ENCODE assay signal across 22 cellular contexts in genomic region chr19:51000426-51000825, GRCh38. TPM values are rescaled to one million over a fixed set of nuclear protein-coding genes. Genes with fewer than 3 reads are reported as not detected.
DNase-seq lines count a peak whose midpoint lies in the region; ATAC-seq and TF ChIP-seq lines count a peak whose summit lies in the region.
"Had no signal": no experiment of that assay in that cellular context is flagged by ENCODE, and none has a peak within 500 bp of the region (broad histone marks: within the 10 kb centered on the region; RNA-seq: fewer than 3 reads in every experiment).

No MANE protein-coding gene starts in this region.

- H3K14ac ChIP-seq in H9 (ENCODE audit: insufficient read depth, low read length): no peak overlapping the region

- no peak overlapping the region for H3K56ac ChIP-seq in H9 (ENCODE audit: insufficient read length, low read depth, low read length)

- no peak overlapping the region for H3K27ac Mint-ChIP-seq in H9
- no peak overlapping the region for H3K27ac Mint-ChIP-seq in WTC11
- H3K27ac Mint-ChIP-seq: CD8-positive, alpha-beta T cell had no signal

- CTCF ChIA-PET in WTC11 (lab: Charles Lee): interaction anchor here (1.0 to 6.0 kb wide), 6 partner anchors 17 to 96 kb away, joined by 3 to 94 read pairs (median 11); no protein-coding TSS in a partner anchor

- H3K27me3 ChIP-seq in H9 (ENCODE audit: insufficient read depth, low read length) (no peaks in the 10 kb centered on the region), sigmoid colon (peaks cover 0 to 54% (median 36%) of the 10 kb centered on the region in 3 donors)
- H3K27me3 ChIP-seq: BLaER1 had no signal

- no peak overlapping the region for H3K23ac ChIP-seq in H9 (ENCODE audit: insufficient read length, low read depth, low read length)

- H3K4me2 ChIP-seq in H9 (ENCODE audit: insufficient read depth, insufficient read length, low read length): peak overlapping the region; percentile 76
- H3K4me2 ChIP-seq: BLaER1 had no signal

- H2AK5ac ChIP-seq in H9 (ENCODE audit: insufficient read length, low read length): no peak overlapping the region

- no peak overlapping the region for H2BK12ac ChIP-seq in H9 (ENCODE audit: insufficient read length, low read depth, low read length)

- no peak for TF ChIP-seq EP300 in sigmoid colon (IDR thresholded peaks at IDR 0.05)

- no peak overlapping the region for H2BK20ac ChIP-seq in H9 (ENCODE audit: low read depth, low read length, poor library complexity, severe bottlenecking)

- H3K27ac ChIP-seq in H9 (ENCODE audit: insufficient read length, low read depth, low read length): no peak overlapping the region
- no peak overlapping the region for H3K27ac ChIP-seq in sigmoid colon
- H3K27ac ChIP-seq: BLaER1 had no signal

- no peaks in the 10 kb centered on the region; a peak in 1 of 5 replicates for H3K9me3 Mint-ChIP-seq in H9
- H3K9me3 Mint-ChIP-seq in WTC11: no peaks in the 10 kb centered on the region
- H3K9me3 Mint-ChIP-seq: CD8-positive, alpha-beta T cell had no signal

- no peak overlapping the region for H4K8ac ChIP-seq in H9 (replicated peaks; ENCODE audit: insufficient read length, low read depth, low read length)

- no peaks in the 10 kb centered on the region for H3K79me2 ChIP-seq in H9 (ENCODE audit: insufficient read depth, low read length)

- H3K9me3 ChIP-seq in H9 (ENCODE audit: control insufficient read depth, low read depth, low read length): no peaks in the 10 kb centered on the region
- H3K9me3 ChIP-seq in sigmoid colon: no peaks in the 10 kb centered on the region
- H3K9me3 ChIP-seq: BLaER1, MG63 had no signal

- no peak overlapping the region; a peak in 1 of 5 replicates for H3K4me3 Mint-ChIP-seq in H9
- H3K4me3 Mint-ChIP-seq in WTC11: peak overlapping the region; percentile 56
- H3K4me3 Mint-ChIP-seq: CD8-positive, alpha-beta T cell had no signal

- H3K18ac ChIP-seq in H9 (ENCODE audit: insufficient read length, low read depth, low read length): peak overlapping the region; percentile 16

- ATAC-seq in WTC11: no peak
- ATAC-seq in esophagus mucosa: peak; percentile 11
- no peak for ATAC-seq in GM21423 (IDR thresholded peaks at IDR 0.05; ENCODE audit: unreplicated experiment)
- ATAC-seq: CD8-positive, alpha-beta T cell had no signal

- H3K4me1 ChIP-seq in H9 (ENCODE audit: insufficient read depth, low read length) (0 out of 2 replicates have a peak, but pooled peaks cover 4% of the 10 kb centered on the region), sigmoid colon (no peaks in the 10 kb centered on the region)

- no peak for TF ChIP-seq POLR2A in sigmoid colon (IDR thresholded peaks at IDR 0.05)

- H3K4me3 ChIP-seq in sigmoid colon: no peak overlapping the region
- H3K4me3 ChIP-seq: BLaER1, MG63 had no signal

- intact Hi-C loops in sigmoid colon (cut with DNase I): no loop called here

- H3T11ph ChIP-seq in H9 (ENCODE audit: low read length): no peak overlapping the region

- H2BK5ac ChIP-seq in H9 (ENCODE audit: insufficient read length, low read length): no peak overlapping the region

- H3K4ac ChIP-seq in H9 (ENCODE audit: low read depth, low read length): no peak overlapping the region

- no peak overlapping the region for H3K9ac ChIP-seq in H9 (ENCODE audit: extremely low read depth, insufficient read length, low read length)
- H3K9ac ChIP-seq: BLaER1 had no signal

- no CpG with 5 or more reads among the region's 10 CpGs for WGBS in H9 (ENCODE audit: extremely low coverage, insufficient read length, low lambda C conversion rate)
- 89 to 90% methylated on average over 10 of the region's 10 CpGs for WGBS in sigmoid colon, 2 donors

- POLR2A ChIA-PET in WTC11 (lab: Charles Lee): no interaction called here

- H3K4me1 Mint-ChIP-seq in H9 (peaks cover 21 to 38% of the 10 kb centered on the region in 2 experiments), WTC11 (peaks cover 24% of the 10 kb centered on the region)

- DNase-seq in H9: no peak
- DNase-seq in WTC11 (ENCODE audit: low spot score): no peak
- DNase-seq in sigmoid colon: peak; percentile 32
- no peak for DNase-seq in dermis blood vessel endothelial cell
- no peak for DNase-seq in stimulated activated naive CD4-positive, alpha-beta T cell treated with Interleukin-2 at 50 U/mL for 16 hours (lab: John Stamatoyannopoulos, UW)
- no peak for DNase-seq in midbrain (lab: John Stamatoyannopoulos, UW)
- DNase-seq: CD8-positive, alpha-beta T cell; DMS53; EL; IMR-90; Karpas-422; MG63; NCI-H1048; NCI-H1436; NCI-H1930; NCI-H226; NCI-H524 had no signal

- no peaks in the 10 kb centered on the region for H3K79me1 ChIP-seq in H9 (ENCODE audit: insufficient read depth, low read depth, low read length, poor library complexity, severe bottlenecking)

- peak overlapping the region; percentile 5 for H4K91ac ChIP-seq in H9 (ENCODE audit: insufficient read length, low read depth, low read length)

- H3K36me3 Mint-ChIP-seq in H9 (ENCODE audit: insufficient read depth in 1 of 3, low read depth in 3 of 3) (no peaks in the 10 kb centered on the region), WTC11 (no peaks in the 10 kb centered on the region)
- H3K36me3 Mint-ChIP-seq: CD8-positive, alpha-beta T cell had no signal

- peaks cover 38% of the 10 kb centered on the region for H3K27me3 Mint-ChIP-seq in H9 (ENCODE audit: low read depth)
- H3K27me3 Mint-ChIP-seq in WTC11 (ENCODE audit: low read depth): peaks cover 49% of the 10 kb centered on the region

- no peaks in the 10 kb centered on the region for H3K36me3 ChIP-seq in sigmoid colon
- H3K36me3 ChIP-seq: BLaER1, MG63 had no signal

- H2BK15ac ChIP-seq in H9 (ENCODE audit: low read depth, low read length): 0 out of 2 replicates have a peak overlapping the region, but pooled peaks have one; percentile 16

- no peak for TF ChIP-seq CTCF in H9 (conservative IDR thresholded peaks at IDR 0.05)
- TF ChIP-seq CTCF in WTC11 (IDR thresholded peaks at IDR 0.05): no peak
- no peak for TF ChIP-seq CTCF in sigmoid colon (IDR thresholded peaks at IDR 0.05)

- no peak overlapping the region for H4K5ac ChIP-seq in H9 (ENCODE audit: insufficient read length, low read depth, low read length)

- H4K20me1 ChIP-seq in H9 (ENCODE audit: control insufficient read depth, insufficient read depth, insufficient read length): no peaks in the 10 kb centered on the region
- H4K20me1 ChIP-seq: BLaER1 had no signal

- H3K23me2 ChIP-seq in H9 (ENCODE audit: insufficient read length, low read depth, low read length, poor library complexity, severe bottlenecking): peaks cover 6% of the 10 kb centered on the region

- H2BK120ac ChIP-seq in H9 (ENCODE audit: low read depth, low read length, poor library complexity, severe bottlenecking): no peak overlapping the region

- H2AFZ ChIP-seq in H9 (ENCODE audit: low read length): no peak overlapping the region

TF ChIP-seq in WTC11, 78 proteins besides CTCF, POLR2A, EP300 and RAD21 (continues in another document):
- no peak for TF ChIP-seq NFATC4 (CRISPR knock-in tag; IDR thresholded peaks at IDR 0.05)
- TF ChIP-seq ERG (CRISPR knock-in tag; IDR thresholded peaks at IDR 0.05): no peak

RNA-seq across cellular contexts. Expression of gene KLK8, which starts 1.0 kb away (rescaled TPM):
- total RNA-seq in H9 (2021) (2.7 and 2.9 TPM in 2 replicates), WTC11 (2021) (4.4 to 6.9 TPM (median 5.9 TPM) in 3 replicates), esophagus mucosa (418 TPM), sigmoid colon (not detected), dermis blood vessel endothelial cell (not detected in 2 replicates)
- not detected for polyA plus RNA-seq in sigmoid colon
- total RNA-seq: A673; CD8-positive, alpha-beta T cell; H4; IMR-90 had no signal
- polyA plus RNA-seq: IMR-90 had no signal

RNA-seq across cellular contexts. Expression of gene KLK7, which starts 16.7 kb away (rescaled TPM):
- total RNA-seq in H9 (2021) (0.13 and 0.52 TPM in 2 replicates), WTC11 (2021) (0.66 to 0.87 TPM (median 0.78 TPM) in 3 replicates), esophagus mucosa (146 TPM), sigmoid colon (not detected), dermis blood vessel endothelial cell (under 0.01 TPM in 1 of 2 replicates, not detected in the other)
- polyA plus RNA-seq in sigmoid colon: not detected
- total RNA-seq: A673; CD8-positive, alpha-beta T cell; H4; IMR-90 had no signal
- polyA plus RNA-seq: IMR-90 had no signal

RNA-seq across cellular contexts. Expression of gene KLK10, which starts 19.1 kb away (rescaled TPM):
- total RNA-seq in H9 (2021) (1.3 and 1.4 TPM in 2 replicates), WTC11 (2021) (3.2 to 4.9 TPM (median 4.9 TPM) in 3 replicates), esophagus mucosa (225 TPM), sigmoid colon (1 to 10 TPM in 1 of 4 donors, under 1 TPM in 1, not detected in 2; 0.82 to 2.5 TPM), dermis blood vessel endothelial cell (0.09 and 1.0 TPM in 2 replicates)
- under 1 TPM; 0.60 to 0.69 (median 0.67) TPM for polyA plus RNA-seq in sigmoid colon
- total RNA-seq: A673; CD8-positive, alpha-beta T cell; H4; IMR-90 had no signal
- polyA plus RNA-seq: IMR-90 had no signal

RNA-seq across cellular contexts. Expression of gene KLK11, which starts 26.0 kb away (rescaled TPM):
- not detected in 2 replicates for total RNA-seq in H9 (2021)
- total RNA-seq in WTC11 (2021): 0.23 to 0.55 TPM (median 0.27 TPM) in 3 replicates
- 209 TPM for total RNA-seq in esophagus mucosa
- total RNA-seq in sigmoid colon: under 1 TPM in 1 of 4 donors, not detected in 3; 0.71 TPM
- under 1 TPM in 1 of 3 donors, not detected in 2; 0.76 TPM for polyA plus RNA-seq in sigmoid colon
- not detected in 2 replicates for total RNA-seq in dermis blood vessel endothelial cell
- total RNA-seq: A673; CD8-positive, alpha-beta T cell; H4; IMR-90 had no signal
- polyA plus RNA-seq: IMR-90 had no signal

RNA-seq across cellular contexts. Expression of gene KLK6, which starts 31.0 kb away (rescaled TPM):
- total RNA-seq in H9 (2021): 2.6 and 3.4 TPM in 2 replicates
- 0.52 to 1.1 TPM (median 0.92 TPM) in 3 replicates for total RNA-seq in WTC11 (2021)
- 106 TPM for total RNA-seq in esophagus mucosa
- not detected for total RNA-seq in sigmoid colon
- not detected for polyA plus RNA-seq in sigmoid colon
- total RNA-seq in dermis blood vessel endothelial cell: not detected in 2 replicates
- total RNA-seq: A673; CD8-positive, alpha-beta T cell; H4; IMR-90 had no signal
- polyA plus RNA-seq: IMR-90 had no signal

Comparison
In these comparisons a context has a peak if more than half of its experiments do, and no peak if none do; other contexts are left out.
1. RNA of gene KLK8, which starts 1.0 kb away (total RNA-seq): 418 TPM in esophagus mucosa (single experiment); 4.4 to 6.9 TPM in WTC11, 2.7 to 2.9 TPM in H9, not detected in sigmoid colon and not detected in dermis blood vessel endothelial cell; every median in the first group is over 10 times any median in the second.
2. RNA of gene KLK7, which starts 16.7 kb away (total RNA-seq): 146 TPM in esophagus mucosa (single experiment); 0.66 to 0.87 TPM in WTC11, 0.13 to 0.52 TPM in H9, not detected in sigmoid colon and under 0.01 TPM in dermis blood vessel endothelial cell; every median in the first group is over 10 times any median in the second.
3. RNA of gene KLK10, which starts 19.1 kb away (total RNA-seq): 225 TPM in esophagus mucosa (single experiment); 3.2 to 4.9 TPM in WTC11, 1.3 to 1.4 TPM in H9, 0.09 to 1.0 TPM in dermis blood vessel endothelial cell and 0.82 to 2.5 TPM in sigmoid colon; every median in the first group is over 10 times any median in the second.